8 cellular contexts compared by ENCODE assay signal in genomic region chr12:48183091-48183875, GRCh38. TPM values are rescaled to one million over a fixed set of nuclear protein-coding genes. Genes with fewer than 3 reads are reported as not detected.
DNase-seq lines count a peak whose midpoint lies in the region; ATAC-seq and TF ChIP-seq lines count a peak whose summit lies in the region.

CCDC184 (plus strand) TSS chr12:48183644; CDS start chr12:48184123, 479 bp downstream.

- peaks cover 61% of the 10 kb centered on the region for H3K27me3 Mint-ChIP-seq in neural crest cell (ENCODE audit: low read depth)

- POLR2A ChIA-PET in RWPE1 (lab: Yijun Ruan, JAX; ENCODE audit: low non-redundant PET), result no interaction called here

- no peaks in the 10 kb centered on the region for H3K9me3 Mint-ChIP-seq in neural crest cell

- peak within 1 kb of the TSS; percentile 34 for H3K9ac ChIP-seq in HUES64 (ENCODE audit: low read depth, low read length)

- TF ChIP-seq CTCF in RWPE1 (conservative IDR thresholded peaks at IDR 0.05; ENCODE audit: low read depth) (peak; percentile 4; the same call in 1 of the 2 replicates), foreskin keratinocyte (conservative IDR thresholded peaks at IDR 0.05) (peak; percentile 54), neural crest cell (conservative IDR thresholded peaks at IDR 0.05) (peak; percentile 58)

- no peaks in the 10 kb centered on the region for H3K36me3 ChIP-seq in HUES64 (ENCODE audit: insufficient read depth, low read length)

- H3K27ac Mint-ChIP-seq in neural crest cell (ENCODE audit: unreplicated experiment), result peak within 1 kb of the TSS; percentile 95

- peak; percentile 89 for DNase-seq in COR-L47 (lab: John Stamatoyannopoulos, UW)
- DNase-seq in RWPE1 (ENCODE audit: low spot score), result peak; percentile 34
- DNase-seq in activated gamma-delta T cell (lab: John Stamatoyannopoulos, UW), result peak; percentile 39
- DNase-seq in foreskin keratinocyte, result peak in 1 of 2 donors; percentile 70
- DNase-seq in neural crest cell (ENCODE audit: low read depth, low spot score), result peak; percentile 70
- peak; percentile 63 for DNase-seq in stromal cell of bone marrow (ENCODE audit: low read depth)

- peaks cover 20% of the 10 kb centered on the region for H3K4me1 ChIP-seq in HUES64 (ENCODE audit: insufficient read depth, low read length)
- H3K4me1 ChIP-seq in foreskin keratinocyte, result no peaks in the 10 kb centered on the region

- H3K27me3 ChIP-seq in HUES64 (ENCODE audit: insufficient read depth, low read length) (peaks cover 91% of the 10 kb centered on the region), foreskin keratinocyte (peaks cover 72% of the 10 kb centered on the region)

- peak within 1 kb of the TSS; percentile 73 for H3K4me3 ChIP-seq in HUES64 (ENCODE audit: low read length)

- no peak within 1 kb of the TSS for H3K27ac ChIP-seq in HUES64 (ENCODE audit: low read depth, low read length)
- H3K27ac ChIP-seq in RWPE1, result no peak within 1 kb of the TSS
- no peak within 1 kb of the TSS for H3K27ac ChIP-seq in foreskin keratinocyte

- CTCF ChIA-PET in RWPE1 (lab: Yijun Ruan, JAX), result interaction anchor here (0.5 to 1.2 kb wide), 6 partner anchors 14 to 495 kb away, joined by 3 to 5 read pairs (median 4); partner anchors contain the start of gene ASB8

- no peaks in the 10 kb centered on the region for H3K9me3 ChIP-seq in HUES64 (ENCODE audit: insufficient read depth, low read depth, low read length)

- WGBS in HUES64, result under 1% methylated on average over 61 of the region's 61 CpGs

- peaks cover 35% of the 10 kb centered on the region for H3K4me1 Mint-ChIP-seq in neural crest cell

- H3K36me3 Mint-ChIP-seq in neural crest cell (ENCODE audit: low read depth), result no peaks in the 10 kb centered on the region

- ATAC-seq in GM21367 (IDR thresholded peaks at IDR 0.05; ENCODE audit: unreplicated experiment) (peak; percentile 60), foreskin keratinocyte (peak; percentile 52)

- peak within 1 kb of the TSS; percentile 92 for H3K4me3 Mint-ChIP-seq in neural crest cell

RNA-seq across cellular contexts. Expression of gene CCDC184, which starts in this region (rescaled TPM):
- 1.00 TPM for polyA plus RNA-seq in HUES64 (2013, experiment 1 of 2)
- 2.2 TPM for polyA plus RNA-seq in HUES64 (2013, experiment 2 of 2)
- total RNA-seq in foreskin keratinocyte, result 0.35 and 1.4 TPM in 2 replicates
- 0.58 and 1.6 TPM in 2 replicates for polyA plus RNA-seq in foreskin keratinocyte
- total RNA-seq in neural crest cell, result 12.6 and 12.8 TPM in 2 replicates

Comparison
In these comparisons a context has a peak if more than half of its experiments do, and no peak if none do; other contexts are left out.
1. CTCF ChIP-seq: peak in every context shown above with its lines; median percentile 58 in neural crest cell; 54 in foreskin keratinocyte; 4 in RWPE1.